6 cellular contexts compared by ENCODE assay signal in genomic region chr19:49514151-49514550, GRCh38.
DNase-seq lines count a peak whose midpoint lies in the region; ATAC-seq and TF ChIP-seq lines count a peak whose summit lies in the region.

No MANE protein-coding gene starts in this region.

- H3K27ac Mint-ChIP-seq in activated naive CD8-positive, alpha-beta T cell treated with anti-CD3 and anti-CD28 coated beads, Interleukin-2, amount 50 U/mL, for 24 hours, result no peak overlapping the region

- peaks cover 16% of the 10 kb centered on the region for H3K36me3 ChIP-seq in HUES48 (ENCODE audit: control insufficient read depth, insufficient read depth, low read length)
- peaks cover 47% of the 10 kb centered on the region for H3K36me3 ChIP-seq in neutrophil

- H3K27ac ChIP-seq in HUES48 (ENCODE audit: low read depth, low read length), result no peak overlapping the region
- peak overlapping the region; percentile 98 for H3K27ac ChIP-seq in neutrophil

- no peak for DNase-seq in activated naive CD8-positive, alpha-beta T cell treated with anti-CD3 and anti-CD28 coated beads, Interleukin-2, amount 50 U/mL, for 24 hours
- no peak for DNase-seq in NK-92 treated with Interleukin-12 subunit alpha and Interleukin-12 subunit beta, amount 100 ng/mL, for 24 hours (lab: John Stamatoyannopoulos, UW)

- H3K36me3 Mint-ChIP-seq in activated naive CD8-positive, alpha-beta T cell treated with anti-CD3 and anti-CD28 coated beads, Interleukin-2, amount 50 U/mL, for 24 hours (ENCODE audit: low read depth), result no peaks in the 10 kb centered on the region

- H3K27me3 ChIP-seq in HUES48 (ENCODE audit: control insufficient read depth, insufficient read depth, low read length) (no peaks in the 10 kb centered on the region), neutrophil (no peaks in the 10 kb centered on the region)

- no peaks in the 10 kb centered on the region for H3K27me3 Mint-ChIP-seq in activated naive CD8-positive, alpha-beta T cell treated with anti-CD3 and anti-CD28 coated beads, Interleukin-2, amount 50 U/mL, for 24 hours

- no peaks in the 10 kb centered on the region for H3K9me3 Mint-ChIP-seq in activated naive CD8-positive, alpha-beta T cell treated with anti-CD3 and anti-CD28 coated beads, Interleukin-2, amount 50 U/mL, for 24 hours

- H3K4me1 ChIP-seq in HUES48 (ENCODE audit: control insufficient read depth, insufficient read depth, low read length), result peaks cover 16% of the 10 kb centered on the region
- peaks cover 57 to 59% of the 10 kb centered on the region in 2 experiments for H3K4me1 ChIP-seq in neutrophil (ENCODE audit: control insufficient read depth in 1 of 2, insufficient read depth in 1 of 2, low read depth in 1 of 2, low read length in 1 of 2)

- no peaks in the 10 kb centered on the region for H3K9me3 ChIP-seq in HUES48 (ENCODE audit: control insufficient read depth, insufficient read depth, low read length)
- no peaks in the 10 kb centered on the region for H3K9me3 ChIP-seq in neutrophil

- peaks cover 22% of the 10 kb centered on the region for H3K4me1 Mint-ChIP-seq in activated naive CD8-positive, alpha-beta T cell treated with anti-CD3 and anti-CD28 coated beads, Interleukin-2, amount 50 U/mL, for 24 hours

- no peak for ATAC-seq in activated naive CD8-positive, alpha-beta T cell treated with anti-CD3 and anti-CD28 coated beads, Interleukin-2, amount 50 U/mL, for 24 hours
- ATAC-seq in GM21526 (IDR thresholded peaks at IDR 0.05; ENCODE audit: low FRiP score, unreplicated experiment) (no peak), GM21619 (IDR thresholded peaks at IDR 0.05; ENCODE audit: unreplicated experiment) (no peak)

- H3K4me3 ChIP-seq in HUES48 (ENCODE audit: low read depth, low read length), result peak overlapping the region; percentile 83
- peak overlapping the region; percentile 92 to 93 for H3K4me3 ChIP-seq in neutrophil (ENCODE audit: low read depth in 1 of 2, low read length in 1 of 2)

- peak overlapping the region; percentile 81 for H3K4me3 Mint-ChIP-seq in activated naive CD8-positive, alpha-beta T cell treated with anti-CD3 and anti-CD28 coated beads, Interleukin-2, amount 50 U/mL, for 24 hours

- TF ChIP-seq CTCF in neutrophil (IDR thresholded peaks at IDR 0.05), result no peak

- no peak overlapping the region for H3K9ac ChIP-seq in HUES48 (ENCODE audit: low read depth, low read length)
